Comparison of ENCODE assay signal across 1 cellular context in genomic region chr21:32955307-32955937, GRCh38.
TF ChIP-seq lines count a peak whose summit lies in the region.

No MANE protein-coding gene starts in this region.

TF ChIP-seq in GM23338, 12 proteins besides CTCF, POLR2A, EP300 and RAD21 (continued from another document):
- TF ChIP-seq ZNF462 (CRISPR knock-in tag; IDR thresholded peaks at IDR 0.05) (no peak), NANOG (IDR thresholded peaks at IDR 0.05; ENCODE audit: borderline replicate concordance) (no peak), JUNB (IDR thresholded peaks at IDR 0.05; ENCODE audit: unreplicated experiment) (no peak), POLR2AphosphoS5 (IDR thresholded peaks at IDR 0.05; ENCODE audit: low read depth) (no peak), ETS1 (IDR thresholded peaks at IDR 0.05) (no peak), EZH2phosphoT487 (IDR thresholded peaks at IDR 0.05; ENCODE audit: unreplicated experiment) (no peak), ZNF331 (CRISPR knock-in tag; IDR thresholded peaks at IDR 0.05; ENCODE audit: low read depth) (no peak), STAT1 (IDR thresholded peaks at IDR 0.05; ENCODE audit: unreplicated experiment) (no peak), EZH2 (IDR thresholded peaks at IDR 0.05; ENCODE audit: low read depth, unreplicated experiment) (no peak), CREB1 (CRISPR knock-in tag; IDR thresholded peaks at IDR 0.05; ENCODE audit: low read depth) (no peak)
